27 cellular contexts compared by ENCODE assay signal in the genomic region with DNA sequence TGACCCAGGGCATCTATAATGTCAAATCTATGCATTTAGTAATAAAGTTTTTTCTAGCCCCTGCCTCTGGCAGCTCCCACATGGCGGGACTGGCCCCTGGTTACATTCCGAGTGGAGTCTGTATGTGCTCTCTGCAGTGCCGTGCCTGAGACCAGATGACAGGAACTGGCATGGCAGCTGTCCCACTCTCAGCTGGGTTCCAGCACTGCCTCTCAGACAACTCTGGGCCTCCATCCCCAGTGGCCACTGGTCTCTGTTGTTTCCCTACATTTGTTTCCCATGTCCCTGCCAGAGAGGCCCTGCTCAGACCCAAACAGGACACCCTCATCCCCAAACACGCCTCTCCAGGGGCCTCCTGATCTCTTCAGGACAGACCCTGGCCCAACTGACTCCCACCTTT.
DNase-seq lines count a peak whose midpoint lies in the region; ATAC-seq and TF ChIP-seq lines count a peak whose summit lies in the region.
"Had no signal": no experiment of that assay in that cellular context is flagged by ENCODE, and none has a peak within 500 bp of the region (broad histone marks: within the 10 kb centered on the region; RNA-seq: fewer than 3 reads in every experiment).

No MANE protein-coding gene starts in this region.

- peaks cover 0 to 2% of the 10 kb centered on the region in 2 donors for H3K27me3 Mint-ChIP-seq in natural killer cell treated with Interleukin-12 subunit alpha and Interleukin-12 subunit beta and Interleukin-15 and Interleukin-18, amount 100 ng/mL, for 72 hours
- H3K27me3 Mint-ChIP-seq in natural killer cell (ENCODE audit: low read depth in 2 of 2) (no peaks in the 10 kb centered on the region), brain (no peaks in the 10 kb centered on the region), nephron (ENCODE audit: low read depth) (peaks cover 9% of the 10 kb centered on the region)
- H3K27me3 Mint-ChIP-seq: B cell had no signal

- ATAC-seq in natural killer cell treated with Interleukin-12 subunit alpha and Interleukin-12 subunit beta and Interleukin-15 and Interleukin-18, amount 100 ng/mL, for 72 hours, result peak; percentile 28 to 36
- ATAC-seq in natural killer cell (no peak), upper lobe of right lung (peak; percentile 21)
- ATAC-seq: CD8-positive, alpha-beta T cell; HCT116; Right ventricle myocardium inferior had no signal

- WGBS in smooth muscle cell (ENCODE audit: low lambda C conversion rate), result 94% methylated on average over 4 of the region's 4 CpGs

- H3K4me1 ChIP-seq in upper lobe of right lung, result no peaks in the 10 kb centered on the region
- H3K4me1 ChIP-seq in smooth muscle cell (ENCODE audit: low read depth), result no peaks in the 10 kb centered on the region
- H3K4me1 ChIP-seq: SJCRH30 had no signal

- H4K20me1 ChIP-seq in smooth muscle cell (ENCODE audit: low read depth), result no peaks in the 10 kb centered on the region

- H3K4me1 Mint-ChIP-seq in natural killer cell treated with Interleukin-12 subunit alpha and Interleukin-12 subunit beta and Interleukin-15 and Interleukin-18, amount 100 ng/mL, for 72 hours (ENCODE audit: low read depth in 2 of 2), result no peaks in the 10 kb centered on the region
- H3K4me1 Mint-ChIP-seq in natural killer cell (no peaks in the 10 kb centered on the region), brain (peaks cover 42% of the 10 kb centered on the region), nephron (peaks cover 16% of the 10 kb centered on the region)
- H3K4me1 Mint-ChIP-seq: B cell, IgD-negative memory B cell had no signal

- H3K9me3 Mint-ChIP-seq in natural killer cell treated with Interleukin-12 subunit alpha and Interleukin-12 subunit beta and Interleukin-15 and Interleukin-18, amount 100 ng/mL, for 72 hours, result no peaks in the 10 kb centered on the region
- H3K9me3 Mint-ChIP-seq in natural killer cell, result no peaks in the 10 kb centered on the region
- H3K9me3 Mint-ChIP-seq in brain, result peaks cover 0 to 6% (median 0%) of the 10 kb centered on the region in 5 experiments
- peaks cover under 1% of the 10 kb centered on the region for H3K9me3 Mint-ChIP-seq in nephron
- H3K9me3 Mint-ChIP-seq: CD8-positive, alpha-beta T cell had no signal

- H3K27me3 ChIP-seq in upper lobe of right lung (no peaks in the 10 kb centered on the region), smooth muscle cell (ENCODE audit: low read depth) (no peaks in the 10 kb centered on the region)
- H3K27me3 ChIP-seq: SJCRH30 had no signal

- no peaks in the 10 kb centered on the region for H3F3A ChIP-seq in smooth muscle cell (ENCODE audit: low read depth)

- no peak overlapping the region for H3K4me3 Mint-ChIP-seq in natural killer cell treated with Interleukin-12 subunit alpha and Interleukin-12 subunit beta and Interleukin-15 and Interleukin-18, amount 100 ng/mL, for 72 hours
- H3K4me3 Mint-ChIP-seq in natural killer cell, result no peak overlapping the region
- peak overlapping the region in 3 of 5 experiments; percentile 5 to 59 (median 8) for H3K4me3 Mint-ChIP-seq in brain
- H3K4me3 Mint-ChIP-seq in nephron, result no peak overlapping the region
- H3K4me3 Mint-ChIP-seq: B cell; CD8-positive, alpha-beta T cell; IgD-negative memory B cell had no signal

- H2AFZ ChIP-seq in smooth muscle cell (ENCODE audit: low read depth), result no peak overlapping the region
- H2AFZ ChIP-seq: PC-9 had no signal

- H3K9me3 ChIP-seq in upper lobe of right lung, result no peaks in the 10 kb centered on the region
- no peaks in the 10 kb centered on the region for H3K9me3 ChIP-seq in smooth muscle cell (replicated peaks; ENCODE audit: low read depth)
- H3K9me3 ChIP-seq: SJCRH30 had no signal

- H3K36me3 Mint-ChIP-seq in natural killer cell treated with Interleukin-12 subunit alpha and Interleukin-12 subunit beta and Interleukin-15 and Interleukin-18, amount 100 ng/mL, for 72 hours, result no peaks in the 10 kb centered on the region
- no peaks in the 10 kb centered on the region for H3K36me3 Mint-ChIP-seq in natural killer cell
- H3K36me3 Mint-ChIP-seq in brain, result no peaks in the 10 kb centered on the region
- H3K36me3 Mint-ChIP-seq in nephron (ENCODE audit: low read depth), result no peaks in the 10 kb centered on the region
- H3K36me3 Mint-ChIP-seq: CD8-positive, alpha-beta T cell had no signal

- intact Hi-C loops in natural killer cell (cut with micrococcal nuclease), result no loop called here
- intact Hi-C loops in upper lobe of right lung (cut with DNase I), result no loop called here

- H3K79me2 ChIP-seq in smooth muscle cell (ENCODE audit: low read depth), result no peaks in the 10 kb centered on the region

- no peak for DNase-seq in natural killer cell treated with Interleukin-12 subunit alpha and Interleukin-12 subunit beta and Interleukin-15 and Interleukin-18, amount 100 ng/mL, for 72 hours (ENCODE audit: low spot score)
- no peak for DNase-seq in natural killer cell
- DNase-seq in upper lobe of right lung, result no peak
- DNase-seq in T-helper 9 cell, result no peak
- no peak for DNase-seq in smooth muscle cell (lab: John Stamatoyannopoulos, UW; ENCODE audit: unreplicated experiment)
- DNase-seq in DMS53 treated with DMSO at 0.1 percent for 48 hours (lab: John Stamatoyannopoulos, UW; ENCODE audit: unreplicated experiment), result no peak
- DNase-seq: Calu3; CD8-positive, alpha-beta T cell; DMS79; EL; GF-D8; NCI-H1092 treated with DMSO at 0.1 percent for 48 hours; NCI-H1436; NCI-H187; NCI-H2081 treated with DMSO at 0.1 percent for 48 hours; NCI-H226; NCI-H526; PC-9; SJCRH30 had no signal

- H3K4me3 ChIP-seq in upper lobe of right lung (no peak overlapping the region), smooth muscle cell (no peak overlapping the region)
- H3K4me3 ChIP-seq: PC-9, SJCRH30 had no signal

- H3K36me3 ChIP-seq in upper lobe of right lung (no peaks in the 10 kb centered on the region), smooth muscle cell (ENCODE audit: low read depth) (no peaks in the 10 kb centered on the region)
- H3K36me3 ChIP-seq: SJCRH30 had no signal

- H3K27ac ChIP-seq in upper lobe of right lung (no peak overlapping the region), smooth muscle cell (ENCODE audit: low read depth) (no peak overlapping the region)
- H3K27ac ChIP-seq: C4-2B, HL-60, PC-9, SJCRH30 had no signal

- H3K9ac ChIP-seq in smooth muscle cell (ENCODE audit: low read depth), result no peak overlapping the region

- no peak overlapping the region for H3K27ac Mint-ChIP-seq in natural killer cell treated with Interleukin-12 subunit alpha and Interleukin-12 subunit beta and Interleukin-15 and Interleukin-18, amount 100 ng/mL, for 72 hours
- H3K27ac Mint-ChIP-seq in natural killer cell (no peak overlapping the region), brain (peak overlapping the region; percentile 21 to 99 (median 87)), nephron (peak overlapping the region; percentile 66 to 87 (median 66))
- H3K27ac Mint-ChIP-seq: B cell; CD8-positive, alpha-beta T cell; IgD-negative memory B cell had no signal

- TF ChIP-seq CTCF in natural killer cell (IDR thresholded peaks at IDR 0.05) (no peak), brain (conservative IDR thresholded peaks at IDR 0.05) (peak in 1 of 2 experiments; percentile 5), nephron (IDR thresholded peaks at IDR 0.05; ENCODE audit: unreplicated experiment in 3 of 3) (no peak), upper lobe of right lung (IDR thresholded peaks at IDR 0.05) (no peak), smooth muscle cell (IDR thresholded peaks at IDR 0.05; ENCODE audit: borderline replicate concordance, insufficient read depth, poor library complexity, severe bottlenecking) (no peak)

- H3K4me2 ChIP-seq in smooth muscle cell, result no peak overlapping the region
- H3K4me2 ChIP-seq: PC-9 had no signal

Comparison
In these comparisons a context has a peak if more than half of its experiments do, and no peak if none do; other contexts are left out.
1. ATAC-seq: peak in natural killer cell treated with Interleukin-12 subunit alpha and Interleukin-12 subunit beta and Interleukin-15 and Interleukin-18, amount 100 ng/mL, for 72 hours (2 of 2) and upper lobe of right lung (single experiment); none in natural killer cell (0 of 3).
2. H3K27ac Mint-ChIP-seq: peak in brain (5 of 5) and nephron (3 of 3); none in natural killer cell treated with Interleukin-12 subunit alpha and Interleukin-12 subunit beta and Interleukin-15 and Interleukin-18, amount 100 ng/mL, for 72 hours (0 of 2) and natural killer cell (0 of 2).
3. H3K4me3 Mint-ChIP-seq: peak in brain (3 of 5); none in natural killer cell treated with Interleukin-12 subunit alpha and Interleukin-12 subunit beta and Interleukin-15 and Interleukin-18, amount 100 ng/mL, for 72 hours (single experiment), natural killer cell (single experiment) and nephron (0 of 3).